In genomic region chr20:9928281-9928737, GRCh38 we compare ENCODE assay signal across 11 cellular contexts.
DNase-seq lines count a peak whose midpoint lies in the region; ATAC-seq and TF ChIP-seq lines count a peak whose summit lies in the region.
"Had no signal": no experiment of that assay in that cellular context is flagged by ENCODE, and none has a peak within 500 bp of the region (broad histone marks: within the 10 kb centered on the region; RNA-seq: fewer than 3 reads in every experiment).

No MANE protein-coding gene starts in this region.

- no peaks in the 10 kb centered on the region for H3F3A ChIP-seq in smooth muscle cell (ENCODE audit: low read depth)

- H3K36me3 ChIP-seq in smooth muscle cell (ENCODE audit: low read depth): no peaks in the 10 kb centered on the region
- H3K36me3 ChIP-seq: BLaER1 had no signal

- no peaks in the 10 kb centered on the region for H3K79me2 ChIP-seq in smooth muscle cell (ENCODE audit: low read depth)

- no peaks in the 10 kb centered on the region for H4K20me1 ChIP-seq in smooth muscle cell (ENCODE audit: low read depth)
- H4K20me1 ChIP-seq: BLaER1 had no signal

- CTCF ChIA-PET in RWPE1 (lab: Yijun Ruan, JAX): no interaction called here

- no peaks in the 10 kb centered on the region for H3K9me3 ChIP-seq in smooth muscle cell (replicated peaks; ENCODE audit: low read depth)
- H3K9me3 ChIP-seq: BLaER1 had no signal

- POLR2A ChIA-PET in RWPE1 (lab: Yijun Ruan, JAX; ENCODE audit: low non-redundant PET): no interaction called here

- no peak overlapping the region for H2AFZ ChIP-seq in smooth muscle cell (ENCODE audit: low read depth)

- H3K27ac ChIP-seq in smooth muscle cell (ENCODE audit: low read depth) (no peak overlapping the region), RWPE1 (no peak overlapping the region)
- H3K27ac ChIP-seq: BLaER1 had no signal

- H3K4me2 ChIP-seq in smooth muscle cell: no peak overlapping the region
- H3K4me2 ChIP-seq: BLaER1 had no signal

- no peak for DNase-seq in stimulated activated CD4-positive, alpha-beta T cell treated with anti-CD3 and anti-CD28 coated beads, Interleukin-2, amount 100 ng/mL, for 24 hours
- DNase-seq in RPMI8226 (no peak), smooth muscle cell (lab: John Stamatoyannopoulos, UW; ENCODE audit: unreplicated experiment) (no peak), RWPE1 (ENCODE audit: low spot score) (no peak)
- DNase-seq: NCI-H2171; stimulated activated naive B cell treated with anti-CD40 and anti-IgM and Interleukin-4, amounts not matched to agents 10 μg/mL and 1 μg/mL and 100 μg/mL, for 72 hours had no signal

- 58% methylated on average over 5 of the region's 5 CpGs for WGBS in smooth muscle cell (ENCODE audit: low lambda C conversion rate)

- no peaks in the 10 kb centered on the region for H3K4me1 ChIP-seq in smooth muscle cell (ENCODE audit: low read depth)
- H3K4me1 ChIP-seq: BLaER1 had no signal

- no peak overlapping the region for H3K4me3 ChIP-seq in smooth muscle cell
- H3K4me3 ChIP-seq: BLaER1 had no signal

- H3K27me3 ChIP-seq in smooth muscle cell (ENCODE audit: low read depth): peaks cover 12% of the 10 kb centered on the region
- H3K27me3 ChIP-seq: BLaER1 had no signal

- no peak overlapping the region for H3K9ac ChIP-seq in smooth muscle cell (ENCODE audit: low read depth)
- H3K9ac ChIP-seq: BLaER1 had no signal

- peak; percentile 78 for ATAC-seq in GM18520 (IDR thresholded peaks at IDR 0.05; ENCODE audit: unreplicated experiment)
- peak; percentile 76 for ATAC-seq in GM21381 (IDR thresholded peaks at IDR 0.05; ENCODE audit: unreplicated experiment)
- ATAC-seq in HG02970 (IDR thresholded peaks at IDR 0.05; ENCODE audit: low FRiP score, unreplicated experiment): peak; percentile 87
- peak; percentile 71 for ATAC-seq in HG03521 (IDR thresholded peaks at IDR 0.05; ENCODE audit: unreplicated experiment)

- TF ChIP-seq CTCF in smooth muscle cell (IDR thresholded peaks at IDR 0.05; ENCODE audit: borderline replicate concordance, insufficient read depth, poor library complexity, severe bottlenecking) (no peak), RWPE1 (conservative IDR thresholded peaks at IDR 0.05; ENCODE audit: low read depth) (no peak)
